13 cellular contexts compared by ENCODE assay signal in the genomic region with DNA sequence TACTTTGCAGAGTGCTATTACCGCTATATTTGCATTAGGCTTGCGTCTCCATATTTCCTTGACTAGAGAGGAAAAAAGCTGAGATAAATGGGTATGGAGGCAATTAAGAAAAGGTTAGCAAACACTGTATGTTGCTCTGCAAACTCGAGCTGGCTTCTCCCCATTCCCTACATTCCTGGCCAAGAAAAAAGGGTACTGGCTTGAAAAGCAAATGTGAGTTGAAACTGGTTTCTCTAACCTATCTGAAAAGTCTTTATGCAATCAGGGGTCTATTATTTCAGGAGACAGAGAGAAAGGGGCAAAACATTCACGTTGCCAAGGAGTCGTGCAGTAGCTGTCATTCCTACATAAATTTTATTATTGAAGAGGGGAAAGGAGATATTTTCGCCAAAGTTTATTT. TPM values are rescaled to one million over a fixed set of nuclear protein-coding genes. Genes with fewer than 3 reads are reported as not detected.
DNase-seq lines count a peak whose midpoint lies in the region; ATAC-seq and TF ChIP-seq lines count a peak whose summit lies in the region.
"Had no signal": no experiment of that assay in that cellular context is flagged by ENCODE, and none has a peak within 500 bp of the region (broad histone marks: within the 10 kb centered on the region; RNA-seq: fewer than 3 reads in every experiment).

No MANE protein-coding gene starts in this region.

- H3K36me3 Mint-ChIP-seq in activated naive CD8-positive, alpha-beta T cell treated with anti-CD3 and anti-CD28 coated beads for 36 hours: peaks cover 3% of the 10 kb centered on the region
- no peaks in the 10 kb centered on the region for H3K36me3 Mint-ChIP-seq in activated T-cell treated with anti-CD3 and anti-CD28 coated beads, Interleukin-2, amount 50 U/mL, for 4 hours (ENCODE audit: insufficient read depth)

- peaks cover 2% of the 10 kb centered on the region for H3K9me3 Mint-ChIP-seq in activated naive CD8-positive, alpha-beta T cell treated with anti-CD3 and anti-CD28 coated beads for 36 hours
- no peaks in the 10 kb centered on the region for H3K9me3 Mint-ChIP-seq in activated T-cell treated with anti-CD3 and anti-CD28 coated beads, Interleukin-2, amount 50 U/mL, for 4 hours
- H3K9me3 Mint-ChIP-seq: activated CD8-positive, alpha-beta T cell treated with anti-CD3 and anti-CD28 coated beads for 36 hours; stimulated activated naive CD8-positive, alpha-beta T cell treated with anti-CD3 and anti-CD28 coated beads, Interleukin-15, amount 100 ng/mL, for 72 hours had no signal

- H3K27ac ChIP-seq in gastrocnemius medialis: peak overlapping the region; percentile 76 to 93 (median 89)
- H3K27ac ChIP-seq: HL-60 had no signal

- peak; percentile 29 for DNase-seq in astrocyte of the spinal cord (ENCODE audit: low read depth, low spot score)
- no peak for DNase-seq in gastrocnemius medialis
- no peak for DNase-seq in activated naive CD8-positive, alpha-beta T cell treated with anti-CD3 and anti-CD28 coated beads for 36 hours
- DNase-seq in activated T-cell treated with anti-CD3 and anti-CD28 coated beads, Interleukin-2, amount 50 U/mL, for 4 hours: no peak
- DNase-seq in T-helper 9 cell: no peak
- DNase-seq: activated CD8-positive, alpha-beta T cell treated with anti-CD3 and anti-CD28 coated beads for 36 hours; NCI-H2081; SHP77 treated with DMSO at 0.1 percent for 48 hours; stimulated activated naive CD8-positive, alpha-beta T cell treated with anti-CD3 and anti-CD28 coated beads, Interleukin-15, amount 100 ng/mL, for 72 hours had no signal

- H3K27ac Mint-ChIP-seq in activated naive CD8-positive, alpha-beta T cell treated with anti-CD3 and anti-CD28 coated beads for 36 hours: no peak overlapping the region
- H3K27ac Mint-ChIP-seq: activated CD8-positive, alpha-beta T cell treated with anti-CD3 and anti-CD28 coated beads for 36 hours; stimulated activated naive CD8-positive, alpha-beta T cell treated with anti-CD3 and anti-CD28 coated beads, Interleukin-15, amount 100 ng/mL, for 72 hours had no signal

- peaks cover 23% of the 10 kb centered on the region; the same call in 1 of the 2 replicates for H3K4me1 ChIP-seq in ES-I3 (ENCODE audit: insufficient read depth, low read length)
- peaks cover 0 to 21% of the 10 kb centered on the region in 2 donors for H3K4me1 ChIP-seq in gastrocnemius medialis

- H3K9me3 ChIP-seq in ES-I3 (ENCODE audit: control insufficient read depth, insufficient read depth, low read length): no peaks in the 10 kb centered on the region
- H3K9me3 ChIP-seq in iPS-18c (ENCODE audit: control insufficient read depth, insufficient read depth, low read length): no peaks in the 10 kb centered on the region
- H3K9me3 ChIP-seq in gastrocnemius medialis: no peaks in the 10 kb centered on the region

- intact Hi-C loops in gastrocnemius medialis (cut with DNase I; ENCODE audit: low total_unique reads): loop anchor here (5.0 kb wide), 1 partner anchor 222 kb away; no protein-coding TSS in a partner anchor

- H3K9ac ChIP-seq in ES-I3 (ENCODE audit: low read depth, low read length): peak overlapping the region; percentile 83

- H3K36me3 ChIP-seq in ES-I3 (ENCODE audit: insufficient read depth, low read length): no peaks in the 10 kb centered on the region
- H3K36me3 ChIP-seq in gastrocnemius medialis: no peaks in the 10 kb centered on the region

- no peaks in the 10 kb centered on the region for H3K27me3 ChIP-seq in gastrocnemius medialis

- no peak overlapping the region for H3K4me3 Mint-ChIP-seq in activated naive CD8-positive, alpha-beta T cell treated with anti-CD3 and anti-CD28 coated beads for 36 hours
- no peak overlapping the region for H3K4me3 Mint-ChIP-seq in activated T-cell treated with anti-CD3 and anti-CD28 coated beads, Interleukin-2, amount 50 U/mL, for 4 hours
- H3K4me3 Mint-ChIP-seq: activated CD8-positive, alpha-beta T cell treated with anti-CD3 and anti-CD28 coated beads for 36 hours had no signal

- peak overlapping the region; percentile 70 for H3K4me3 ChIP-seq in astrocyte of the spinal cord (ENCODE audit: low read depth, low read length)
- H3K4me3 ChIP-seq in iPS-18c (ENCODE audit: insufficient read depth, low read depth, low read length): peak overlapping the region; percentile 72; the same call in 1 of the 2 replicates
- peak overlapping the region; percentile 60 to 71 (median 68) for H3K4me3 ChIP-seq in gastrocnemius medialis

- no peak for ATAC-seq in gastrocnemius medialis
- no peak for ATAC-seq in GM21526 (IDR thresholded peaks at IDR 0.05; ENCODE audit: low FRiP score, unreplicated experiment)
- ATAC-seq in activated T-cell treated with anti-CD3 and anti-CD28 coated beads, Interleukin-2, amount 50 U/mL, for 4 hours: no peak
- ATAC-seq: activated CD8-positive, alpha-beta T cell treated with anti-CD3 and anti-CD28 coated beads for 36 hours; stimulated activated naive CD8-positive, alpha-beta T cell treated with anti-CD3 and anti-CD28 coated beads, Interleukin-15, amount 100 ng/mL, for 72 hours had no signal

- TF ChIP-seq POLR2A in gastrocnemius medialis (IDR thresholded peaks at IDR 0.05): no peak

- peaks cover 3% of the 10 kb centered on the region for H3K4me1 Mint-ChIP-seq in activated naive CD8-positive, alpha-beta T cell treated with anti-CD3 and anti-CD28 coated beads for 36 hours
- H3K4me1 Mint-ChIP-seq in activated T-cell treated with anti-CD3 and anti-CD28 coated beads, Interleukin-2, amount 50 U/mL, for 4 hours (ENCODE audit: low read depth): no peaks in the 10 kb centered on the region

- peaks cover 24% of the 10 kb centered on the region for H3K27me3 Mint-ChIP-seq in activated naive CD8-positive, alpha-beta T cell treated with anti-CD3 and anti-CD28 coated beads for 36 hours
- H3K27me3 Mint-ChIP-seq in activated T-cell treated with anti-CD3 and anti-CD28 coated beads, Interleukin-2, amount 50 U/mL, for 4 hours (ENCODE audit: low read depth): peaks cover 23% of the 10 kb centered on the region

- in situ Hi-C loops in astrocyte of the spinal cord (cut with HindIII; ENCODE audit: low sequenced_read_pairs) (no loop called here), gastrocnemius medialis (cut with MboI; ENCODE audit: low sequenced_read_pairs in 4 of 4) (no loop called here)

- TF ChIP-seq CTCF in astrocyte of the spinal cord (IDR thresholded peaks at IDR 0.05; ENCODE audit: low read depth, low read length) (no peak), gastrocnemius medialis (IDR thresholded peaks at IDR 0.05 in 4 of 5, conservative IDR thresholded peaks at IDR 0.05 in 1 of 5) (no peak)

RNA-seq across cellular contexts. Expression of gene TMEM47, which starts 2.1 kb away (rescaled TPM):
- total RNA-seq in gastrocnemius medialis: 10 to 100 TPM; 30.6 to 95.8 (median 44.3) TPM
- not detected for total RNA-seq in activated naive CD8-positive, alpha-beta T cell treated with anti-CD3 and anti-CD28 coated beads for 36 hours
- under 1 TPM in 1 of 3 donors, not detected in 2; 0.08 TPM for total RNA-seq in activated T-cell treated with anti-CD3 and anti-CD28 coated beads, Interleukin-2, amount 50 U/mL, for 4 hours
- total RNA-seq: activated CD8-positive, alpha-beta T cell treated with anti-CD3 and anti-CD28 coated beads for 36 hours had no signal

Comparison
In these comparisons a context has a peak if more than half of its experiments do, and no peak if none do; other contexts are left out.
1. RNA of gene TMEM47, which starts 2.1 kb away (total RNA-seq): 30.6 to 95.8 TPM in gastrocnemius medialis; 0.08 TPM in activated T-cell treated with anti-CD3 and anti-CD28 coated beads, Interleukin-2, amount 50 U/mL, for 4 hours and not detected in activated naive CD8-positive, alpha-beta T cell treated with anti-CD3 and anti-CD28 coated beads for 36 hours; every median in the first group is over 10 times any median in the second.
2. Peak in every context shown above with its lines, with median percentiles within 50 percentile points of each other: H3K4me3 ChIP-seq.